ENCODE assay signal across 1 cellular context in the genomic region with DNA sequence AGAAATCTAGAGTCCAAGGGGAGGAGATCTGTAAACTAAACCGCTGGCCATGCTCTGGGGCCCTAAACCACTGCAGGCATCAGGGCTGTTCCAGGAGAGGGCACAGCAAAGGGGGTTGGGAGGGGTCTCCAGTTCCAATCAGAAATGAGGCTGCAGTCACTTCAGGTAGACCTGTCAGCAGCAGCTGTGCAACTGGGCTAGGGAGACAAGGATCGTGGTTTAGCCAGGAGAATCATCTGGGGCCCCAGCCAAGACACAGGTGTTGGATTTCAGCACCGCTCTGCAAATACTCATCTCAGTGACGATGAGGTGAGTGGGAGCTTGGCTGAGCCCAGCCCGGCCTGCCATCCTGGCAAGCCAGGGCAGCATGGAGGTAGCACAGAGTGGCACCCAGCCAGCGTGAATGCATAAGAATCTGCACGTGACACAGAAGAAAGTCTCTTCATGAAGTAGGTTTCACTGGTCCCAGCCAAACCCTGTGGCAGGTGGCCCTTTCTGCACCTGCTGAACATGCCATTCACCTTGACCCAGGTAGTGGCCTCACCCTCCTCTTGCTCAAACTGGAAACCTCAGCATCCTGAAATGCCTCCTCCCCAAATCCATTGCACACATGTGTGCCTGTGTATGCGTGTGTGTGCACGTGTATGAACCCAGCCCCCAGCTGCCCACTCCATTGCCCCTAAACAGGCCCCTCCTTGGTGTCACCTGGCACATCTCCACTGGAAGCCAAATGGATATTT.
TF ChIP-seq lines count a peak whose summit lies in the region.

No MANE protein-coding gene starts in this region.

TF ChIP-seq in GM23338, 12 proteins besides CTCF, POLR2A, EP300 and RAD21 (continued from another document):
- no peak for TF ChIP-seq ZNF462 (CRISPR knock-in tag; IDR thresholded peaks at IDR 0.05)
